1 cellular context compared by ENCODE assay signal in genomic region chr3:52134761-52135160, GRCh38.
TF ChIP-seq lines count a peak whose summit lies in the region.

No MANE protein-coding gene starts in this region.

TF ChIP-seq in IMR-90, 13 proteins besides CTCF, POLR2A, EP300 and RAD21 (continued from another document):
- no peak for TF ChIP-seq USF2 (IDR thresholded peaks at IDR 0.05; ENCODE audit: low read depth, low read length)
- no peak for TF ChIP-seq NFE2L2 (IDR thresholded peaks at IDR 0.05; ENCODE audit: low read depth, low read length)
- no peak for TF ChIP-seq RCOR1 (IDR thresholded peaks at IDR 0.05; ENCODE audit: insufficient replicate concordance, low read length)
- no peak for TF ChIP-seq MAZ (IDR thresholded peaks at IDR 0.05; ENCODE audit: borderline replicate concordance, low read depth, low read length)
- TF ChIP-seq CHD1 (IDR thresholded peaks at IDR 0.05; ENCODE audit: low read depth, low read length): no peak
- TF ChIP-seq ELK1 (IDR thresholded peaks at IDR 0.05; ENCODE audit: borderline replicate concordance, low read depth, low read length): no peak
- no peak for TF ChIP-seq CEBPB (IDR thresholded peaks at IDR 0.05; ENCODE audit: low read depth, low read length)
- no peak for TF ChIP-seq BHLHE40 (IDR thresholded peaks at IDR 0.05; ENCODE audit: low read depth, low read length)
